25 cellular contexts compared by ENCODE assay signal in the genomic region with DNA sequence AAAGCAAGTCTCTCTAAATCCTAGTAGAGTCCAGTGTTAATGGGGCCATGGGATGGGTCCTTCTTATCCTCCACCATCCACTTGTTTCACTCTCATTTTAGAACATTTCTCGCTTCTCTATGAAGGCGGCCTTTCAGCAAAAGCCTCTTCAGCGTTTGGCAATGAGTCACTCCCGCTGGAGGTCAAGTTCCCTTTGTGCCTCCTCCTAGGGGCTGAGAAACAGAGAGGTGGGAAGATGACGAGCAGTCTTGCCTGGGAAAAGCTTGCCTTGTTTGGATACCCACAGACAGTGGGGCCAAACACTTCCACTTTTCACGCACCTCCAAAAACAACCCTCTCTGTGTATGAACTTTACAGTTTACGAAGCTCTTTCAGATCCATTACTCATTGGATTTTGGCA.
DNase-seq lines count a peak whose midpoint lies in the region; ATAC-seq, FAIRE-seq and TF ChIP-seq lines count a peak whose summit lies in the region.
"Had no signal": no experiment of that assay in that cellular context is flagged by ENCODE, and none has a peak within 500 bp of the region (broad histone marks: within the 10 kb centered on the region; RNA-seq: fewer than 3 reads in every experiment).

No MANE protein-coding gene starts in this region.

- H3K9me2 ChIP-seq in GM23248 (ENCODE audit: insufficient read depth), result no peaks in the 10 kb centered on the region

- H3K9me1 ChIP-seq in K562 (ENCODE audit: control insufficient read depth, insufficient read depth, low read length), result no peaks in the 10 kb centered on the region

- H3K9me3 ChIP-seq in GM23248 (ENCODE audit: low read depth) (no peaks in the 10 kb centered on the region), K562 (replicated peaks; ENCODE audit: control insufficient read depth, insufficient read depth, low read depth, low read length) (no peaks in the 10 kb centered on the region), lung (ENCODE audit: control insufficient read depth in 2 of 2, insufficient read depth in 1 of 2, low read length in 1 of 2) (no peaks in the 10 kb centered on the region)
- H3K9me3 ChIP-seq: sigmoid colon, suprapubic skin had no signal

- intact Hi-C loops in K562 (cut with micrococcal nuclease), result loop anchor here (5.0 kb wide), 1 partner anchor 237 kb away; no protein-coding TSS in a partner anchor

- in situ Hi-C loops in GM23248 (cut with MboI) (no loop called here), K562 (cut with MboI) (loop anchor here (25.0 kb wide), 1 partner anchor 228 kb away; no protein-coding TSS in a partner anchor)

- H4K20me1 ChIP-seq in GM23248 (ENCODE audit: insufficient read depth), result no peaks in the 10 kb centered on the region
- H4K20me1 ChIP-seq in K562 (replicated peaks; ENCODE audit: control insufficient read depth, insufficient read depth, low read length), result no peaks in the 10 kb centered on the region

- POLR2A ChIA-PET in K562 (lab: Yijun Ruan, JAX), result interaction anchor here (0.9 to 1.0 kb wide), 2 partner anchors 19 to 167 kb away, joined by 3 to 5 read pairs; no protein-coding TSS in a partner anchor

- H3K4me2 ChIP-seq in GM23248 (ENCODE audit: unreplicated experiment) (no peak overlapping the region), K562 (ENCODE audit: insufficient read depth, low read length) (no peak overlapping the region)

- no peak overlapping the region for H2AFZ ChIP-seq in GM23248
- peak overlapping the region; percentile 42 for H2AFZ ChIP-seq in K562 (ENCODE audit: low read depth, low read length)

- CTCF ChIA-PET in K562 (lab: Yijun Ruan, JAX; ENCODE audit: low intra/inter-chr PET ratio), result no interaction called here

- H3K79me2 ChIP-seq in GM23248 (ENCODE audit: insufficient read depth), result no peaks in the 10 kb centered on the region
- H3K79me2 ChIP-seq in K562 (ENCODE audit: control insufficient read depth, insufficient read depth, low read length), result no peaks in the 10 kb centered on the region

- no peak for FAIRE-seq in K562 (lab: Jason Lieb, UNC)

- no peak for ATAC-seq in K562
- ATAC-seq in lung (ENCODE audit: insufficient read depth, low FRiP score), result no peak
- ATAC-seq: activated CD4-positive, alpha-beta T cell treated with anti-CD3 and anti-CD28 coated beads for 36 hours; foreskin keratinocyte; left lobe of liver had no signal

- TF ChIP-seq RAD21 in K562 (CRISPR knock-in tag; conservative IDR thresholded peaks at IDR 0.05 in 1 of 2, IDR thresholded peaks at IDR 0.05 in 1 of 2), result no peak

- H3K4me3 ChIP-seq in GM23248, result no peak overlapping the region
- H3K4me3 ChIP-seq in NB4 (ENCODE audit: low read depth, low read length), result no peak overlapping the region
- no peak overlapping the region for H3K4me3 ChIP-seq in K562
- H3K4me3 ChIP-seq in lung, result no peak overlapping the region
- H3K4me3 ChIP-seq: sigmoid colon, suprapubic skin had no signal

- H3F3A ChIP-seq in GM23248 (ENCODE audit: insufficient read depth), result no peaks in the 10 kb centered on the region

- H3K27me3 ChIP-seq in GM23248 (replicated peaks; ENCODE audit: insufficient read depth), result no peaks in the 10 kb centered on the region
- no peaks in the 10 kb centered on the region; a peak in 1 of 5 replicates for H3K27me3 ChIP-seq in K562 (ENCODE audit: control insufficient read depth in 2 of 2, insufficient read depth in 2 of 2, low read length in 2 of 2)
- H3K27me3 ChIP-seq in lung (ENCODE audit: control insufficient read depth, insufficient read depth), result no peaks in the 10 kb centered on the region
- H3K27me3 ChIP-seq: sigmoid colon, suprapubic skin had no signal

- peak; percentile 31 for DNase-seq in GM23248
- DNase-seq in NB4 (ENCODE audit: low read depth), result peak; percentile 36
- DNase-seq in K562 (ENCODE audit: extremely low read depth in 1 of 4, low spot score in 3 of 4), result peak in 1 of 4 experiments; percentile 28
- peak; percentile 27 for DNase-seq in lung (ENCODE audit: low spot score)
- no peak for DNase-seq in DMS153 (lab: John Stamatoyannopoulos, UW)
- DNase-seq in GF-D8 (lab: John Stamatoyannopoulos, UW), result no peak
- no peak for DNase-seq in dermis blood vessel endothelial cell
- DNase-seq: activated CD4-positive, alpha-beta T cell treated with anti-CD3 and anti-CD28 coated beads for 36 hours; activated CD8-positive, alpha-beta memory T cell treated with anti-CD3 and anti-CD28 coated beads for 24 hours; activated gamma-delta T cell; activated T-cell treated with anti-CD3 and anti-CD28 coated beads, Interleukin-2, amount 50 U/mL, for 1 hour; effector CD4-positive, alpha-beta T cell; foreskin keratinocyte; mesenchymal stem cell; NCI-H1417; NCI-H2081; NCI-H446; NCI-H82; sigmoid colon; stimulated activated CD4-positive, alpha-beta T cell treated with anti-CD3 and anti-CD28 coated beads, Interleukin-4, amount 100 ng/mL, for 4 hours; stimulated activated naive CD4-positive, alpha-beta T cell; T-helper 2 cell had no signal

- TF ChIP-seq POLR2A in NB4 (IDR thresholded peaks at IDR 0.05; ENCODE audit: extremely low read depth, insufficient read length) (no peak), K562 (conservative IDR thresholded peaks at IDR 0.05) (no peak)

- TF ChIP-seq CTCF in NB4 (IDR thresholded peaks at IDR 0.05; ENCODE audit: low read depth, low read length), result no peak
- TF ChIP-seq CTCF in K562 (IDR thresholded peaks at IDR 0.05 in 2 of 3, conservative IDR thresholded peaks at IDR 0.05 in 1 of 3; ENCODE audit: insufficient read depth in 2 of 3, low read depth in 1 of 3, low read length in 3 of 3), result no peak
- no peak for TF ChIP-seq CTCF in lung (IDR thresholded peaks at IDR 0.05; ENCODE audit: control extremely low read depth, extremely low read depth)

- H3K36me3 ChIP-seq in GM23248 (ENCODE audit: low read depth) (no peaks in the 10 kb centered on the region), K562 (ENCODE audit: control insufficient read depth, insufficient read depth, low read length) (no peaks in the 10 kb centered on the region), lung (ENCODE audit: control insufficient read depth in 2 of 2, insufficient read depth in 2 of 2, low read length in 2 of 2) (no peaks in the 10 kb centered on the region)
- H3K36me3 ChIP-seq: sigmoid colon, suprapubic skin had no signal

- no peak for TF ChIP-seq EP300 in K562 (IDR thresholded peaks at IDR 0.05; ENCODE audit: low read length)

- no peak overlapping the region for H3K9ac ChIP-seq in GM23248
- H3K9ac ChIP-seq in K562 (ENCODE audit: insufficient read depth in 1 of 2, low read depth in 2 of 2, low read length in 2 of 2), result no peak overlapping the region

- H3K4me1 ChIP-seq in GM23248 (ENCODE audit: insufficient read depth) (peaks cover 6% of the 10 kb centered on the region; the same call in 1 of the 2 replicates), K562 (replicated peaks in 1 of 2; ENCODE audit: control insufficient read depth in 2 of 2, insufficient read depth in 2 of 2, low read length in 2 of 2) (peaks cover 2 to 3% of the 10 kb centered on the region in 2 experiments; a peak in 2 of 5 replicates), lung (ENCODE audit: control insufficient read depth in 2 of 2, insufficient read depth in 2 of 2, low read length in 2 of 2) (no peaks in the 10 kb centered on the region)
- H3K4me1 ChIP-seq: foreskin keratinocyte, sigmoid colon, suprapubic skin had no signal

- no peak overlapping the region for H3K27ac ChIP-seq in GM23248
- H3K27ac ChIP-seq in K562 (ENCODE audit: extremely low read depth, low read depth, low read length), result no peak overlapping the region
- H3K27ac ChIP-seq in lung (ENCODE audit: low read depth in 1 of 2, low read length in 1 of 2), result no peak overlapping the region
- H3K27ac ChIP-seq: C4-2B, foreskin keratinocyte, sigmoid colon, suprapubic skin had no signal

- BruUV-seq in K562 (replicated peaks; lab: Mats Ljungman, UMichigan), result no TSS peak

- 80 to 81% methylated on average over 7 of the region's 7 CpGs for WGBS in GM23248 (ENCODE audit: low coverage in 1 of 2, low lambda C conversion rate in 2 of 2, missing lambda C conversion rate in 2 of 2), 2 experiments
- WGBS in K562 (ENCODE audit: insufficient coverage, low coverage, missing lambda C conversion rate), result 41% methylated on average over 7 of the region's 7 CpGs
- WGBS in lung, 2 donors, result 79 to 88% methylated on average over 7 of the region's 7 CpGs

TF ChIP-seq in K562, 482 proteins besides CTCF, POLR2A, EP300 and RAD21 (continues in another document):
- TF ChIP-seq MEF2D (tag; conservative IDR thresholded peaks at IDR 0.05; ENCODE audit: low read depth) (no peak), SIN3B (IDR thresholded peaks at IDR 0.05; ENCODE audit: low read depth) (no peak), SIX5 (IDR thresholded peaks at IDR 0.05; ENCODE audit: borderline replicate concordance in 1 of 2, insufficient read depth in 1 of 2, low read depth in 1 of 2, low read length in 2 of 2) (no peak), MYC (IDR thresholded peaks at IDR 0.05; ENCODE audit: low read depth, low read length) (no peak), MYC (CRISPR knock-in tag; IDR thresholded peaks at IDR 0.05; ENCODE audit: borderline replicate concordance, low read depth) (no peak), EHMT2 (IDR thresholded peaks at IDR 0.05) (0 out of 2 replicates have a peak, but pooled peaks have one; percentile 14), ZNF274 (IDR thresholded peaks at IDR 0.05; ENCODE audit: borderline replicate concordance, low read depth, low read length) (no peak)
- TF ChIP-seq, protein P1, sequence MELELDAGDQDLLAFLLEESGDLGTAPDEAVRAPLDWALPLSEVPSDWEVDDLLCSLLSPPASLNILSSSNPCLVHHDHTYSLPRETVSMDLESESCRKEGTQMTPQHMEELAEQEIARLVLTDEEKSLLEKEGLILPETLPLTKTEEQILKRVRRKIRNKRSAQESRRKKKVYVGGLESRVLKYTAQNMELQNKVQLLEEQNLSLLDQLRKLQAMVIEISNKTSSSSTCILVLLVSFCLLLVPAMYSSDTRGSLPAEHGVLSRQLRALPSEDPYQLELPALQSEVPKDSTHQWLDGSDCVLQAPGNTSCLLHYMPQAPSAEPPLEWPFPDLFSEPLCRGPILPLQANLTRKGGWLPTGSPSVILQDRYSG (tag; conservative IDR thresholded peaks at IDR 0.05; ENCODE audit: low read depth), result no peak
- TF ChIP-seq, protein P2, sequence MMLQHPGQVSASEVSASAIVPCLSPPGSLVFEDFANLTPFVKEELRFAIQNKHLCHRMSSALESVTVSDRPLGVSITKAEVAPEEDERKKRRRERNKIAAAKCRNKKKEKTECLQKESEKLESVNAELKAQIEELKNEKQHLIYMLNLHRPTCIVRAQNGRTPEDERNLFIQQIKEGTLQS (IDR thresholded peaks at IDR 0.05), result peak; percentile 49
- TF ChIP-seq, protein P2 (CRISPR knock-in tag; conservative IDR thresholded peaks at IDR 0.05), result no peak

Comparison
In these comparisons a context has a peak if more than half of its experiments do, and no peak if none do; other contexts are left out.
1. DNase-seq: peak in GM23248 (single experiment), NB4 (single experiment) and lung (single experiment); none in DMS153 (single experiment), GF-D8 (single experiment) and dermis blood vessel endothelial cell (single experiment).